Comparison of ENCODE assay signal across 2 cellular contexts in genomic region chr15:48904758-48905157, GRCh38.
TF ChIP-seq lines count a peak whose summit lies in the region.

No MANE protein-coding gene starts in this region.

TF ChIP-seq in HEK293, 187 proteins besides CTCF, POLR2A, EP300 and RAD21:
- no peak for TF ChIP-seq ZNF585B (tag by site-specific recombination; IDR thresholded peaks at IDR 0.05)
- TF ChIP-seq, protein P1, sequence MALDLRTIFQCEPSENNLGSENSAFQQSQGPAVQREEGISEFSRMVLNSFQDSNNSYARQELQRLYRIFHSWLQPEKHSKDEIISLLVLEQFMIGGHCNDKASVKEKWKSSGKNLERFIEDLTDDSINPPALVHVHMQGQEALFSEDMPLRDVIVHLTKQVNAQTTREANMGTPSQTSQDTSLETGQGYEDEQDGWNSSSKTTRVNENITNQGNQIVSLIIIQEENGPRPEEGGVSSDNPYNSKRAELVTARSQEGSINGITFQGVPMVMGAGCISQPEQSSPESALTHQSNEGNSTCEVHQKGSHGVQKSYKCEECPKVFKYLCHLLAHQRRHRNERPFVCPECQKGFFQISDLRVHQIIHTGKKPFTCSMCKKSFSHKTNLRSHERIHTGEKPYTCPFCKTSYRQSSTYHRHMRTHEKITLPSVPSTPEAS (tag by site-specific recombination; IDR thresholded peaks at IDR 0.05): peak; percentile 77
TF ChIP-seq in HEK293: peak in this region for 1.

TF ChIP-seq in IMR-90, 13 proteins besides CTCF, POLR2A, EP300 and RAD21:
- TF ChIP-seq MAZ (IDR thresholded peaks at IDR 0.05; ENCODE audit: borderline replicate concordance, low read depth, low read length) (no peak), RCOR1 (IDR thresholded peaks at IDR 0.05; ENCODE audit: insufficient replicate concordance, low read length) (no peak), CEBPB (IDR thresholded peaks at IDR 0.05; ENCODE audit: low read depth, low read length) (no peak), MXI1 (IDR thresholded peaks at IDR 0.05; ENCODE audit: borderline replicate concordance, low read depth, low read length) (no peak), RFX5 (IDR thresholded peaks at IDR 0.05; ENCODE audit: low read depth, low read length) (no peak), CHD1 (IDR thresholded peaks at IDR 0.05; ENCODE audit: low read depth, low read length) (no peak), NFE2L2 (IDR thresholded peaks at IDR 0.05; ENCODE audit: low read depth, low read length) (no peak), SMC3 (IDR thresholded peaks at IDR 0.05; ENCODE audit: low read depth, low read length) (no peak), BHLHE40 (IDR thresholded peaks at IDR 0.05; ENCODE audit: low read depth, low read length) (no peak), FOS (IDR thresholded peaks at IDR 0.05; ENCODE audit: low read depth, low read length) (no peak), MAFK (IDR thresholded peaks at IDR 0.05; ENCODE audit: low read depth, low read length) (no peak)
- TF ChIP-seq, protein P2, sequence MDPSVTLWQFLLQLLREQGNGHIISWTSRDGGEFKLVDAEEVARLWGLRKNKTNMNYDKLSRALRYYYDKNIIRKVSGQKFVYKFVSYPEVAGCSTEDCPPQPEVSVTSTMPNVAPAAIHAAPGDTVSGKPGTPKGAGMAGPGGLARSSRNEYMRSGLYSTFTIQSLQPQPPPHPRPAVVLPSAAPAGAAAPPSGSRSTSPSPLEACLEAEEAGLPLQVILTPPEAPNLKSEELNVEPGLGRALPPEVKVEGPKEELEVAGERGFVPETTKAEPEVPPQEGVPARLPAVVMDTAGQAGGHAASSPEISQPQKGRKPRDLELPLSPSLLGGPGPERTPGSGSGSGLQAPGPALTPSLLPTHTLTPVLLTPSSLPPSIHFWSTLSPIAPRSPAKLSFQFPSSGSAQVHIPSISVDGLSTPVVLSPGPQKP (IDR thresholded peaks at IDR 0.05; ENCODE audit: borderline replicate concordance, low read depth, low read length): no peak
- TF ChIP-seq, protein P3, sequence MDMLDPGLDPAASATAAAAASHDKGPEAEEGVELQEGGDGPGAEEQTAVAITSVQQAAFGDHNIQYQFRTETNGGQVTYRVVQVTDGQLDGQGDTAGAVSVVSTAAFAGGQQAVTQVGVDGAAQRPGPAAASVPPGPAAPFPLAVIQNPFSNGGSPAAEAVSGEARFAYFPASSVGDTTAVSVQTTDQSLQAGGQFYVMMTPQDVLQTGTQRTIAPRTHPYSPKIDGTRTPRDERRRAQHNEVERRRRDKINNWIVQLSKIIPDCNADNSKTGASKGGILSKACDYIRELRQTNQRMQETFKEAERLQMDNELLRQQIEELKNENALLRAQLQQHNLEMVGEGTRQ (IDR thresholded peaks at IDR 0.05; ENCODE audit: low read depth, low read length): no peak
